In the genomic region with DNA sequence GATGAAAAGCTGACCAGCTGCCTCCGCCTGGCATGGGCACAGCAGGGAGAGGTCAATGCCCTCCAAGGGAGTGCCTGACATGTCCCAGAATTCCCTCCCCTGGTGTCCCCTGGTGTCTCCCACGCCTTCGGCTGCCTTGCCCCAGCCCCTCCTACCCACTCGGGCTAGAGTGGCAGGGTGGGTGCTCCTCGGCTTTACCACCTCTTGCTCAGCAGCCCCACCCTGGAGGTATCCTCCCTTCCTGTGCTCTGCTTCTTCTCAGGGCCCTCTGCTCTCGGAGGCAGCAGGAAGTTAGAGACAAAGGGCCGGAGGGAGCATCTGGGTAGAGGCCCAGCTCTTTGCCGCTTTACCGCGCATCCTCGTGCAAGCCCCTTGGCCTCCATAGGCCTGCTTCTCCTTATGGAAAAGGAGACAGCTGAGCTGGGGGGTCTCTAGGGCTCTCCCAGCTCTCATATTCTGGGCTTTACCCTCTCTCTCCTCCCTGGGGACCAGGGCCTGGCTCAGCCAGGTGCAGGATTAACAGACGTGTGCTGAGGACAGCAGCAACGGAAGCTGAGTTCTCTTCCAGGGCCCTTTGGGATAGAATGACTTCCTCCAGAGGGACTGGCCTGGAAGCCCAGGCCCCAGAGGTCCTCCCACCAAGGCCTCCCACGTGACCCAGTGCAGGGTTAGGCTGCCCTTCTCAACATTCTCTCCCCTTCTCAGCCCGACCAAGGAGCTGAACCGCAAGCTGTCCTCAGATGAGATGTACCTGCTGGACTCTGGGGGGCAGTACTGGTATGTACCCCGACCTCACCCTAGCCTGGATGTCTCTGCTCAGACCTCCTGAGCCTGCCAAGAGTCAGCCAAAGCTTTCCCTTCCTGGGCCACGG, we compare ENCODE assay signal across 1 cellular context.
TF ChIP-seq lines count a peak whose summit lies in the region.

No MANE protein-coding gene starts in this region.

TF ChIP-seq in HCT116, 20 proteins besides CTCF, POLR2A, EP300 and RAD21 (continued from another document):
- no peak for TF ChIP-seq REST (IDR thresholded peaks at IDR 0.05; ENCODE audit: low read depth)
